8 cellular contexts compared by ENCODE assay signal in genomic region chr2:218259099-218259921, GRCh38. TPM values are rescaled to one million over a fixed set of nuclear protein-coding genes. Genes with fewer than 3 reads are reported as not detected.
A peak's percentile ranks its signal among the peaks of the same experiment; 100 is the strongest.
DNase-seq lines count a peak whose midpoint lies in the region; ATAC-seq and TF ChIP-seq lines count a peak whose summit lies in the region.

No MANE protein-coding gene starts in this region.

- no peaks in the 10 kb centered on the region for H3K27me3 ChIP-seq in lower lobe of right lung (ENCODE audit: low read depth)
- H3K27me3 ChIP-seq in transverse colon = no peaks in the 10 kb centered on the region

- TF ChIP-seq POLR2A in transverse colon (IDR thresholded peaks at IDR 0.05) = no peak

- TF ChIP-seq EP300 in transverse colon (IDR thresholded peaks at IDR 0.05; ENCODE audit: low read depth) = peak; percentile 78

- H3K4me3 ChIP-seq in lower lobe of right lung = no peak overlapping the region
- H3K4me3 ChIP-seq in transverse colon = no peak overlapping the region

- peak overlapping the region; percentile 26 for H3K27ac ChIP-seq in caudate nucleus (ENCODE audit: low read depth, low read length)
- peak overlapping the region; percentile 82 for H3K27ac ChIP-seq in lower lobe of right lung
- peak overlapping the region; percentile 83 to 90 (median 86) for H3K27ac ChIP-seq in transverse colon

- 56 to 64% methylated on average over 7 to 15 of the region's 15 CpGs for WGBS in transverse colon (ENCODE audit: low coverage in 1 of 2), 2 donors

- peaks cover 49% of the 10 kb centered on the region for H3K36me3 ChIP-seq in lower lobe of right lung
- H3K36me3 ChIP-seq in transverse colon = peaks cover 0 to 12% (median 5%) of the 10 kb centered on the region in 4 donors

- ATAC-seq in lower lobe of right lung (peak; percentile 70 to 72), HG02884 (IDR thresholded peaks at IDR 0.05; ENCODE audit: unreplicated experiment) (no peak)

- no peak for TF ChIP-seq CTCF in lower lobe of right lung (IDR thresholded peaks at IDR 0.05)
- TF ChIP-seq CTCF in transverse colon (IDR thresholded peaks at IDR 0.05) = no peak

- intact Hi-C loops in lower lobe of right lung (cut with DNase I) (no loop called here), transverse colon (cut with DNase I; ENCODE audit: low total_unique reads) (loop anchor here (5.0 kb wide), 1 partner anchor 72 kb away; no protein-coding TSS in a partner anchor)

- H3K4me1 ChIP-seq in lower lobe of right lung (peaks cover 73% of the 10 kb centered on the region), transverse colon (peaks cover 55 to 61% (median 59%) of the 10 kb centered on the region in 4 donors)

- in situ Hi-C loops in transverse colon (cut with MboI; ENCODE audit: low pct_ligation_motif_present in 1 of 4, low pct_unique_long_range_greater_than_20kb in 1 of 4, low sequenced_read_pairs in 3 of 4) = loop anchor here in 1 of 4 donors (5.0 kb wide), 1 partner anchor 67 kb away; no protein-coding TSS in a partner anchor

- H3K9me3 ChIP-seq in lower lobe of right lung (no peaks in the 10 kb centered on the region), transverse colon (no peaks in the 10 kb centered on the region)

- peak; percentile 17 for DNase-seq in activated T-cell treated with anti-CD3 and anti-CD28 coated beads, Interleukin-2, amount 50 U/mL, for 1 hour
- no peak for DNase-seq in activated T-cell treated with anti-CD3 and anti-CD28 coated beads, Interleukin-2, amount 50 U/mL, for 48 hours
- DNase-seq in caudate nucleus (lab: John Stamatoyannopoulos, UW) = peak in 3 of 61 donors; percentile 7 to 22 (median 22)
- DNase-seq in lower lobe of right lung = peak; percentile 60
- DNase-seq in transverse colon = peak; percentile 54
- no peak for DNase-seq in central memory CD4-positive, alpha-beta T cell
- no peak for DNase-seq in OCI-M2 (lab: John Stamatoyannopoulos, UW; ENCODE audit: unreplicated experiment)

RNA-seq across cellular contexts. Expression of gene GPBAR1, which starts 1.5 kb away (rescaled TPM):
- total RNA-seq in lower lobe of right lung (4.6 TPM), transverse colon (1 to 10 TPM in 2 of 4 donors, not detected in 2; 2.5 to 3.0 TPM)

RNA-seq across cellular contexts. Expression of gene AAMP, which starts 10.6 kb away (rescaled TPM):
- total RNA-seq in lower lobe of right lung (58.8 TPM), transverse colon (100 to 1,000 TPM in 3 of 4 donors, 10 to 100 TPM in 1; 96.9 to 466 (median 174) TPM)

RNA-seq across cellular contexts. Expression of gene PNKD, which starts 11.0 kb away (rescaled TPM):
- total RNA-seq in lower lobe of right lung (65.8 TPM), transverse colon (100 to 1,000 TPM in 2 of 4 donors, 10 to 100 TPM in 2; 14.3 to 111 (median 100) TPM)

RNA-seq across cellular contexts. Expression of gene TMBIM1, which starts 33.0 kb away (rescaled TPM):
- total RNA-seq in lower lobe of right lung (300 TPM), transverse colon (100 to 1,000 TPM in 3 of 4 donors, 10 to 100 TPM in 1; 80.0 to 356 (median 200) TPM)

RNA-seq across cellular contexts. Expression of gene ARPC2, which starts 42.3 kb away (rescaled TPM):
- total RNA-seq in lower lobe of right lung = 382 TPM
- 100 to 1,000 TPM in 3 of 4 donors, 10 to 100 TPM in 1; 65.5 to 343 (median 275) TPM for total RNA-seq in transverse colon

Comparison
In these comparisons a context has a peak if more than half of its experiments do, and no peak if none do; other contexts are left out.
1. DNase-seq: peak in activated T-cell treated with anti-CD3 and anti-CD28 coated beads, Interleukin-2, amount 50 U/mL, for 1 hour (single experiment), lower lobe of right lung (single experiment) and transverse colon (single experiment); none in activated T-cell treated with anti-CD3 and anti-CD28 coated beads, Interleukin-2, amount 50 U/mL, for 48 hours (0 of 2), central memory CD4-positive, alpha-beta T cell (single experiment) and OCI-M2 (single experiment).
2. H3K27ac ChIP-seq: peak in every context shown above with its lines; median percentile 86 in transverse colon; 82 in lower lobe of right lung; 26 in caudate nucleus.